In the genomic region with DNA sequence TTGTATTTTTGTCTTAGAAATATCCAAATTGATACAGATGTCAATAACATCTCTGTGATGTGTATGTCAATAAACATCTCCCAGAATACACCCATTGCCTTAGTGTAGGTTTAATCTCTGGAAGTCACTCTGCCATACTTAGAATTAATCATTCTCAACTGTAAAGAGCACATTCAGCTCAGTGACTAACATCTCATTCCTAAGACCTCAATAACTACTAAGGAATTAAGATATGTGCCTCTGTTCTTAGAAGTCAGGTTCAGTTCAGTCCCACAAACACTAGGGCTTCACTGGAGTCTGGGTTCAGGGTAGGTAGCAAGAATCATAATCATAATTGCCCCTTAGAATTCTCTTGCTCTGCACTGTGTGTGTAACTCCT, we compare ENCODE assay signal across 17 cellular contexts. TPM values are rescaled to one million over a fixed set of nuclear protein-coding genes. Genes with fewer than 3 reads are reported as not detected.
DNase-seq lines count a peak whose midpoint lies in the region; ATAC-seq and TF ChIP-seq lines count a peak whose summit lies in the region.
"Had no signal": no experiment of that assay in that cellular context is flagged by ENCODE, and none has a peak within 500 bp of the region (broad histone marks: within the 10 kb centered on the region; RNA-seq: fewer than 3 reads in every experiment).

No MANE protein-coding gene starts in this region.

- H3K4me1 ChIP-seq in mesenchymal stem cell (ENCODE audit: control insufficient read depth, insufficient read depth, low read depth, low read length), result peaks cover 9% of the 10 kb centered on the region
- H3K4me1 ChIP-seq: prostate gland had no signal

- in situ Hi-C loops in astrocyte of the spinal cord (cut with HindIII; ENCODE audit: low sequenced_read_pairs), result no loop called here
- in situ Hi-C loops in KBM-7 (cut with MboI; ENCODE audit: low pct_unique_long_range_greater_than_20kb, low sequenced_read_pairs), result no loop called here

- H3K27me3 Mint-ChIP-seq in HFFc6 (ENCODE audit: insufficient read depth) (0 out of 2 replicates have a peak, but pooled peaks cover 4% of the 10 kb centered on the region), T-helper 17 cell (no peaks in the 10 kb centered on the region)
- H3K27me3 Mint-ChIP-seq in stimulated activated naive B cell treated with anti-CD40 and anti-IgM and Interleukin-4, amounts not matched to agents 10 μg/mL and 1 μg/mL and 100 μg/mL, for 72 hours, result no peaks in the 10 kb centered on the region
- H3K27me3 Mint-ChIP-seq: activated CD4-positive, alpha-beta T cell treated with anti-CD3 and anti-CD28 coated beads for 36 hours; IgD-negative memory B cell had no signal

- TF ChIP-seq CTCF in HFFc6 (IDR thresholded peaks at IDR 0.05), result peak; percentile 24; the same call in 1 of the 2 replicates
- no peak for TF ChIP-seq CTCF in astrocyte of the spinal cord (IDR thresholded peaks at IDR 0.05; ENCODE audit: low read depth, low read length)

- H3K9me3 Mint-ChIP-seq in HFFc6, result no peaks in the 10 kb centered on the region
- no peaks in the 10 kb centered on the region for H3K9me3 Mint-ChIP-seq in stimulated activated naive B cell treated with anti-CD40 and anti-IgM and Interleukin-4, amounts not matched to agents 10 μg/mL and 1 μg/mL and 100 μg/mL, for 72 hours
- H3K9me3 Mint-ChIP-seq: IgD-negative memory B cell; T-helper 1 cell treated with Interleukin-12 subunit alpha and Interleukin-12 subunit beta and Interleukin-4 antibody, amounts not matched to agents 30 μg/mL and 1 μg/mL, for 36 hours had no signal

- ATAC-seq in T-helper 17 cell, result no peak
- no peak for ATAC-seq in stimulated activated naive B cell treated with anti-CD40 and anti-IgM and Interleukin-4, amounts not matched to agents 10 μg/mL and 1 μg/mL and 100 μg/mL, for 72 hours (replicated peaks)
- ATAC-seq: activated CD4-positive, alpha-beta T cell treated with anti-CD3 and anti-CD28 coated beads for 36 hours had no signal

- H3K4me2 ChIP-seq in mesenchymal stem cell (ENCODE audit: low read length, poor library complexity, severe bottlenecking), result no peak overlapping the region

- peaks cover 19 to 81% of the 10 kb centered on the region in 2 experiments for H3K36me3 ChIP-seq in mesenchymal stem cell (ENCODE audit: control insufficient read depth in 1 of 2, insufficient read depth in 2 of 2, low read depth in 1 of 2, low read length in 2 of 2)
- H3K36me3 ChIP-seq: prostate gland had no signal

- no peak overlapping the region for H2BK5ac ChIP-seq in mesenchymal stem cell (ENCODE audit: low read depth, low read length, poor library complexity, severe bottlenecking)

- H2BK120ac ChIP-seq in mesenchymal stem cell (ENCODE audit: low read depth, low read length), result no peak overlapping the region

- no peaks in the 10 kb centered on the region for H3K27me3 ChIP-seq in mesenchymal stem cell (ENCODE audit: control insufficient read depth in 1 of 2, insufficient read depth in 1 of 2, low read length in 2 of 2)
- H3K27me3 ChIP-seq: upper lobe of left lung had no signal

- H3K9ac ChIP-seq in mesenchymal stem cell (ENCODE audit: low read length), result no peak overlapping the region

- H3K14ac ChIP-seq in mesenchymal stem cell (ENCODE audit: low read length in 2 of 2), result no peak overlapping the region

- no peak overlapping the region for H4K91ac ChIP-seq in mesenchymal stem cell (ENCODE audit: low read length)

- DNase-seq in AG20443 (ENCODE audit: low spot score), result peak; percentile 19
- peak; percentile 57 for DNase-seq in HFFc6
- peak; percentile 59 for DNase-seq in astrocyte of the spinal cord (ENCODE audit: low read depth, low spot score)
- peak; percentile 61 for DNase-seq in mesenchymal stem cell
- DNase-seq in T-helper 17 cell, result no peak
- no peak for DNase-seq in stimulated activated naive B cell treated with anti-CD40 and anti-IgM and Interleukin-4, amounts not matched to agents 10 μg/mL and 1 μg/mL and 100 μg/mL, for 72 hours
- no peak for DNase-seq in COR-L47 (lab: John Stamatoyannopoulos, UW)
- DNase-seq in KBM-7, result no peak
- DNase-seq: activated CD4-positive, alpha-beta T cell treated with anti-CD3 and anti-CD28 coated beads for 36 hours; foreskin melanocyte; NCI-H1105 treated with DMSO at 0.1 percent for 48 hours; NCI-H226; stimulated activated CD4-positive, alpha-beta T cell treated with anti-CD3 and anti-CD28 coated beads, Interleukin-2, amount 100 ng/mL, for 24 hours; upper lobe of left lung had no signal

- no peak overlapping the region for H2BK12ac ChIP-seq in mesenchymal stem cell (ENCODE audit: low read length in 2 of 2)

- no peak overlapping the region for H4K8ac ChIP-seq in mesenchymal stem cell (ENCODE audit: low read length)

- H3K9me3 ChIP-seq in mesenchymal stem cell (ENCODE audit: control insufficient read depth, low read length) (no peaks in the 10 kb centered on the region), T-helper 17 cell (ENCODE audit: control insufficient read depth, low read length, poor library complexity, severe bottlenecking) (no peaks in the 10 kb centered on the region)
- H3K9me3 ChIP-seq: prostate gland, upper lobe of left lung had no signal

- no peak overlapping the region for H3K23ac ChIP-seq in mesenchymal stem cell (ENCODE audit: low read length in 2 of 2)

- no peak overlapping the region for H3K4ac ChIP-seq in mesenchymal stem cell (ENCODE audit: low read depth in 1 of 2, low read length in 2 of 2)

- no peak overlapping the region for H3K18ac ChIP-seq in mesenchymal stem cell (ENCODE audit: low read depth in 1 of 2, low read length in 2 of 2)

- H3K4me1 Mint-ChIP-seq in HFFc6 (ENCODE audit: low read depth) (peaks cover 37% of the 10 kb centered on the region), T-helper 17 cell (peaks cover 22% of the 10 kb centered on the region)
- H3K4me1 Mint-ChIP-seq in stimulated activated naive B cell treated with anti-CD40 and anti-IgM and Interleukin-4, amounts not matched to agents 10 μg/mL and 1 μg/mL and 100 μg/mL, for 72 hours, result peaks cover 7 to 26% of the 10 kb centered on the region in 2 donors

- peak overlapping the region; percentile 44 for H3K27ac Mint-ChIP-seq in HFFc6
- no peak overlapping the region for H3K27ac Mint-ChIP-seq in T-helper 17 cell
- no peak overlapping the region for H3K27ac Mint-ChIP-seq in stimulated activated naive B cell treated with anti-CD40 and anti-IgM and Interleukin-4, amounts not matched to agents 10 μg/mL and 1 μg/mL and 100 μg/mL, for 72 hours
- H3K27ac Mint-ChIP-seq: activated CD4-positive, alpha-beta T cell treated with anti-CD3 and anti-CD28 coated beads for 36 hours; T-helper 1 cell treated with Interleukin-12 subunit alpha and Interleukin-12 subunit beta and Interleukin-4 antibody, amounts not matched to agents 30 μg/mL and 1 μg/mL, for 36 hours had no signal

- H2AFZ ChIP-seq in mesenchymal stem cell (ENCODE audit: low read depth, low read length), result no peak overlapping the region

- no peak overlapping the region for H2AK5ac ChIP-seq in mesenchymal stem cell (ENCODE audit: low read length, severe bottlenecking)

- H3K27ac ChIP-seq in mesenchymal stem cell (ENCODE audit: low read length, poor library complexity, severe bottlenecking), result peak overlapping the region; percentile 74
- H3K27ac ChIP-seq: prostate gland had no signal

- H3K79me1 ChIP-seq in mesenchymal stem cell (replicated peaks; ENCODE audit: low read length, poor library complexity, severe bottlenecking), result no peaks in the 10 kb centered on the region

- no peak overlapping the region for H2BK15ac ChIP-seq in mesenchymal stem cell (ENCODE audit: low read depth, poor library complexity, severe bottlenecking)

- H3K4me3 Mint-ChIP-seq in HFFc6 (no peak overlapping the region; the same call in none of the 2 replicates), T-helper 17 cell (no peak overlapping the region)
- no peak overlapping the region for H3K4me3 Mint-ChIP-seq in stimulated activated naive B cell treated with anti-CD40 and anti-IgM and Interleukin-4, amounts not matched to agents 10 μg/mL and 1 μg/mL and 100 μg/mL, for 72 hours
- H3K4me3 Mint-ChIP-seq: activated CD4-positive, alpha-beta T cell treated with anti-CD3 and anti-CD28 coated beads for 36 hours had no signal

- no peak overlapping the region for H3K4me3 ChIP-seq in astrocyte of the spinal cord (ENCODE audit: low read depth, low read length)
- H3K4me3 ChIP-seq in mesenchymal stem cell (ENCODE audit: insufficient read depth in 1 of 2, low read depth in 1 of 2, low read length in 2 of 2), result no peak overlapping the region
- H3K4me3 ChIP-seq: prostate gland, upper lobe of left lung had no signal

- H3K36me3 Mint-ChIP-seq in HFFc6 (ENCODE audit: low read depth) (peaks cover 47% of the 10 kb centered on the region), T-helper 17 cell (ENCODE audit: low read depth) (no peaks in the 10 kb centered on the region)
- peaks cover 23 to 28% of the 10 kb centered on the region in 2 donors for H3K36me3 Mint-ChIP-seq in stimulated activated naive B cell treated with anti-CD40 and anti-IgM and Interleukin-4, amounts not matched to agents 10 μg/mL and 1 μg/mL and 100 μg/mL, for 72 hours

RNA-seq across cellular contexts. Expression of a gene that starts 31.7 kb away (rescaled TPM):
- total RNA-seq in HFFc6 (2021; fragmentation: NEBNext Ultra II Directional; extraction: Animal tissue kit (Norgen Biotek cat#: 25700)), result 10 to 100 TPM; 45.5 to 82.3 (median 70.4) TPM
- polyA plus RNA-seq in mesenchymal stem cell (2013, experiment 1 of 2), result 44.2 TPM
- polyA plus RNA-seq in mesenchymal stem cell (2013, experiment 2 of 2), result 45.8 TPM
- 10 to 100 TPM; 35.5 TPM for total RNA-seq in T-helper 17 cell

Comparison
In these comparisons a context has a peak if more than half of its experiments do, and no peak if none do; other contexts are left out.
1. DNase-seq: peak in AG20443 (single experiment), HFFc6 (single experiment), astrocyte of the spinal cord (single experiment) and mesenchymal stem cell (single experiment); none in T-helper 17 cell (0 of 3), stimulated activated naive B cell treated with anti-CD40 and anti-IgM and Interleukin-4, amounts not matched to agents 10 μg/mL and 1 μg/mL and 100 μg/mL, for 72 hours (single experiment), COR-L47 (single experiment) and KBM-7 (single experiment).